34 cellular contexts compared by ENCODE assay signal in genomic region chr12:9329019-9329418, GRCh38.
"Had no signal": no experiment of that assay in that cellular context is flagged by ENCODE, and none has a peak within 500 bp of the region (broad histone marks: within the 10 kb centered on the region; RNA-seq: fewer than 3 reads in every experiment).

No MANE protein-coding gene starts in this region.

- H3K36me3 ChIP-seq: adrenal gland, ascending aorta, brain microvascular endothelial cell, breast epithelium, cardiac muscle cell had no signal

- H3K27ac ChIP-seq: adrenal gland, ascending aorta, body of pancreas, brain microvascular endothelial cell, breast epithelium, cardiac muscle cell had no signal

- H3K9me3 ChIP-seq: adrenal gland, ascending aorta, body of pancreas, breast epithelium had no signal

- DNase-seq: activated effector memory CD4-positive, alpha-beta T cell treated with anti-CD3 and anti-CD28 coated beads, Interleukin-2, amount 50 U/mL, for 16 hours; activated effector memory CD4-positive, alpha-beta T cell treated with Interleukin-2 at 50 U/mL for 16 hours; activated gamma-delta T cell; activated gamma-delta T cell treated with Interleukin-2 at 50 U/mL for 16 hours; activated naive CD4-positive, alpha-beta T cell; activated naive CD4-positive, alpha-beta T cell treated with anti-CD3 and anti-CD28 coated beads for 36 hours; activated naive CD4-positive, alpha-beta T cell treated with anti-CD3 and anti-CD28 coated beads, Interleukin-2, amount 10 ng/mL, durations not matched to agents 7 days and 5 days; activated naive CD4-positive, alpha-beta T cell treated with anti-CD3 and anti-CD28 coated beads, Interleukin-2, amount 50 U/mL, for 16 hours; activated naive CD4-positive, alpha-beta T cell treated with Interleukin-2 at 50 U/mL for 16 hours; activated naive CD8-positive, alpha-beta T cell treated with anti-CD3 and anti-CD28 coated beads for 36 hours; activated naive CD8-positive, alpha-beta T cell treated with anti-CD3 and anti-CD28 coated beads, Interleukin-2, amount 10 ng/mL, durations not matched to agents 7 days and 5 days; activated naive CD8-positive, alpha-beta T cell treated with anti-CD3 and anti-CD28 coated beads, Interleukin-2, amount 50 U/mL, for 24 hours; activated T-cell treated with anti-CD3 and anti-CD28 coated beads, Interleukin-2, amount 50 U/mL, for 1 hour; activated T-cell treated with anti-CD3 and anti-CD28 coated beads, Interleukin-2, amount 50 U/mL, for 24 hours; activated T-cell treated with anti-CD3 and anti-CD28 coated beads, Interleukin-2, amount 50 U/mL, for 4 hours; activated T-cell treated with anti-CD3 and anti-CD28 coated beads, Interleukin-2, amount 50 U/mL, for 48 hours; activated T-cell treated with anti-CD3 and anti-CD28 coated beads, Interleukin-2, amount 50 U/mL, for 72 hours; adrenal gland; amniotic stem cell; amygdala; anterior cingulate cortex; aorta; body of pancreas; brain microvascular endothelial cell; caudate nucleus; central memory CD4-positive, alpha-beta T cell; cerebellar nuclear complex had no signal

- H3K4me3 ChIP-seq: adrenal gland, ascending aorta, body of pancreas, breast epithelium, cardiac muscle cell had no signal

- H3K4me1 ChIP-seq: adrenal gland, ascending aorta, body of pancreas, breast epithelium had no signal

- FAIRE-seq: astrocyte, bronchial epithelial cell had no signal

- H3K27me3 ChIP-seq: adrenal gland, ascending aorta, body of pancreas, brain microvascular endothelial cell, breast epithelium, cardiac muscle cell had no signal

- ATAC-seq: activated naive CD4-positive, alpha-beta T cell treated with anti-CD3 and anti-CD28 coated beads, Interleukin-2, amount 50 U/mL, for 72 hours; activated naive CD8-positive, alpha-beta T cell treated with anti-CD3 and anti-CD28 coated beads, Interleukin-2, amount 50 U/mL, for 24 hours; activated T-cell treated with anti-CD3 and anti-CD28 coated beads, Interleukin-2, amount 50 U/mL, for 4 hours; activated T-cell treated with anti-CD3 and anti-CD28 coated beads, Interleukin-2, amount 50 U/mL, for 72 hours; activated T-helper 17 cell treated with anti-CD3 and anti-CD28 coated beads, Interleukin-2, amount 50 U/mL, for 72 hours; body of pancreas had no signal
